28 cellular contexts compared by ENCODE assay signal in genomic region chrX:109577055-109577454, GRCh38. TPM values are rescaled to one million over a fixed set of nuclear protein-coding genes. Genes with fewer than 3 reads are reported as not detected.
DNase-seq lines count a peak whose midpoint lies in the region; ATAC-seq, FAIRE-seq and TF ChIP-seq lines count a peak whose summit lies in the region.
"Had no signal": no experiment of that assay in that cellular context is flagged by ENCODE, and none has a peak within 500 bp of the region (broad histone marks: within the 10 kb centered on the region; RNA-seq: fewer than 3 reads in every experiment).

No MANE protein-coding gene starts in this region.

- no peaks in the 10 kb centered on the region for H3K9me1 ChIP-seq in IMR-90 (ENCODE audit: insufficient read depth, low read length)
- no peaks in the 10 kb centered on the region for H3K9me1 ChIP-seq in K562 (ENCODE audit: control insufficient read depth, insufficient read depth, low read length)

- H4K5ac ChIP-seq in IMR-90 (ENCODE audit: low read depth, low read length), result no peak overlapping the region

- no peaks in the 10 kb centered on the region for H3F3A ChIP-seq in neural progenitor cell (ENCODE audit: low read depth)

- no peaks in the 10 kb centered on the region for H3K9me3 Mint-ChIP-seq in neural progenitor cell

- no peak overlapping the region for H4K91ac ChIP-seq in IMR-90 (ENCODE audit: insufficient read depth, low read depth, low read length)

- no peak overlapping the region for H3K18ac ChIP-seq in IMR-90 (ENCODE audit: low read depth, low read length)

- in situ Hi-C loops in HepG2 (cut with HindIII; ENCODE audit: extremely low pct_ligation_motif_present, low pct_unique_long_range_greater_than_20kb) (no loop called here), IMR-90 (cut with MboI; ENCODE audit: low sequenced_read_pairs) (no loop called here), K562 (cut with MboI) (no loop called here)

- H3K9ac ChIP-seq in HepG2 (ENCODE audit: insufficient read depth, low read depth, low read length) (no peak overlapping the region), IMR-90 (ENCODE audit: low read depth, low read length) (no peak overlapping the region), K562 (ENCODE audit: insufficient read depth in 1 of 2, low read depth in 2 of 2, low read length in 2 of 2) (no peak overlapping the region), neural progenitor cell (no peak overlapping the region)
- H3K9ac ChIP-seq: BLaER1 had no signal

- no peak for FAIRE-seq in HepG2 (lab: Jason Lieb, UNC)
- FAIRE-seq in K562 (lab: Jason Lieb, UNC), result no peak
- FAIRE-seq: GM12878 had no signal

- no peaks in the 10 kb centered on the region for H3K9me3 ChIP-seq in HepG2 (ENCODE audit: low read length)
- no peaks in the 10 kb centered on the region for H3K9me3 ChIP-seq in right lobe of liver
- H3K9me3 ChIP-seq in IMR-90 (ENCODE audit: control insufficient read depth, insufficient read depth, low read length), result no peaks in the 10 kb centered on the region
- no peaks in the 10 kb centered on the region for H3K9me3 ChIP-seq in K562 (replicated peaks; ENCODE audit: control insufficient read depth, insufficient read depth, low read depth, low read length)
- H3K9me3 ChIP-seq in neural progenitor cell (ENCODE audit: low read depth), result no peaks in the 10 kb centered on the region
- H3K9me3 ChIP-seq: BE2C, BLaER1 had no signal

- no peak overlapping the region for H2AK5ac ChIP-seq in IMR-90 (ENCODE audit: low read depth, low read length)

- H2AK9ac ChIP-seq in IMR-90 (replicated peaks; ENCODE audit: low read depth, low read length, poor library complexity), result no peak overlapping the region

- no peaks in the 10 kb centered on the region for H3K79me2 ChIP-seq in HepG2 (ENCODE audit: insufficient read depth, low read length)
- H3K79me2 ChIP-seq in K562 (ENCODE audit: control insufficient read depth, insufficient read depth, low read length), result no peaks in the 10 kb centered on the region
- no peaks in the 10 kb centered on the region for H3K79me2 ChIP-seq in neural progenitor cell (ENCODE audit: low read depth)

- TF ChIP-seq CTCF in HepG2 (CRISPR knock-in tag; IDR thresholded peaks at IDR 0.05) (no peak), right lobe of liver (IDR thresholded peaks at IDR 0.05) (no peak), IMR-90 (conservative IDR thresholded peaks at IDR 0.05; ENCODE audit: low read depth, low read length) (no peak), K562 (IDR thresholded peaks at IDR 0.05 in 2 of 3, conservative IDR thresholded peaks at IDR 0.05 in 1 of 3; ENCODE audit: insufficient read depth in 2 of 3, low read depth in 1 of 3, low read length in 3 of 3) (no peak), neural progenitor cell (IDR thresholded peaks at IDR 0.05) (no peak)

- H3K4me3 Mint-ChIP-seq in neural progenitor cell, result no peak overlapping the region
- H3K4me3 Mint-ChIP-seq: CD14-positive monocyte; CD4-positive, CD25-positive, alpha-beta regulatory T cell; CD8-positive, alpha-beta memory T cell had no signal

- 0% methylated on average over 2 of the region's 2 CpGs for WGBS in HepG2 (ENCODE audit: low lambda C conversion rate)
- 45% methylated on average over 2 of the region's 2 CpGs for WGBS in right lobe of liver (ENCODE audit: insufficient coverage, low coverage, low lambda C conversion rate, missing lambda C conversion rate)
- 50% methylated on average over 1 of the region's 2 CpGs; no CpG with 5 or more reads in 1 of the 2 experiments for WGBS in IMR-90 (ENCODE audit: extremely low coverage in 2 of 2, insufficient read length in 1 of 2), 2 experiments
- 0% methylated on average over 2 of the region's 2 CpGs for WGBS in K562 (ENCODE audit: insufficient coverage, low coverage, missing lambda C conversion rate)

- H4K20me1 ChIP-seq in HepG2 (ENCODE audit: insufficient read depth, low read length) (no peaks in the 10 kb centered on the region), IMR-90 (ENCODE audit: insufficient read depth, low read length) (no peaks in the 10 kb centered on the region), K562 (replicated peaks; ENCODE audit: control insufficient read depth, insufficient read depth, low read length) (no peaks in the 10 kb centered on the region), neural progenitor cell (ENCODE audit: low read depth) (no peaks in the 10 kb centered on the region)
- H4K20me1 ChIP-seq: BLaER1 had no signal

- H2BK20ac ChIP-seq in IMR-90 (ENCODE audit: low read depth, low read length), result no peak overlapping the region

- no peak overlapping the region for H2BK15ac ChIP-seq in IMR-90 (ENCODE audit: low read depth, low read length)

- H2AFZ ChIP-seq in HepG2 (ENCODE audit: low read length) (no peak overlapping the region), IMR-90 (replicated peaks; ENCODE audit: low read length, poor library complexity) (no peak overlapping the region), K562 (ENCODE audit: low read depth, low read length) (no peak overlapping the region), neural progenitor cell (replicated peaks) (no peak overlapping the region)

- DNase-seq in HepG2 (ENCODE audit: low spot score) (no peak), right lobe of liver (no peak), IMR-90 (no peak), K562 (ENCODE audit: extremely low read depth in 1 of 4, low spot score in 3 of 4) (no peak), neural progenitor cell (ENCODE audit: low spot score) (no peak)
- no peak for DNase-seq in activated effector memory CD4-positive, alpha-beta T cell treated with anti-CD3 and anti-CD28 coated beads, Interleukin-2, amount 50 U/mL, for 16 hours
- DNase-seq: ACHN; BE2C; C1 segment of cervical spinal cord; CD4-positive, alpha-beta memory T cell; CD4-positive, CD25-positive, alpha-beta regulatory T cell; CD8-positive, alpha-beta memory T cell; COR-L47; DMS 273 treated with DMSO at 0.1 percent for 48 hours; DMS153; DMS53; DMS79; DND-41; EL; GDM1 had no signal

- no peak overlapping the region for H3K4ac ChIP-seq in IMR-90 (ENCODE audit: low read depth, low read length)

- no peaks in the 10 kb centered on the region for H3K36me3 ChIP-seq in HepG2 (replicated peaks in 1 of 2; ENCODE audit: control insufficient read depth in 1 of 2, insufficient read depth in 2 of 2, low read length in 2 of 2)
- no peaks in the 10 kb centered on the region for H3K36me3 ChIP-seq in right lobe of liver
- no peaks in the 10 kb centered on the region for H3K36me3 ChIP-seq in IMR-90 (ENCODE audit: control insufficient read depth, insufficient read depth, low read length)
- no peaks in the 10 kb centered on the region for H3K36me3 ChIP-seq in K562 (ENCODE audit: control insufficient read depth, insufficient read depth, low read length)
- H3K36me3 ChIP-seq in neural progenitor cell, result no peaks in the 10 kb centered on the region
- H3K36me3 ChIP-seq: BE2C, BLaER1 had no signal

- no peak overlapping the region for H2BK120ac ChIP-seq in IMR-90 (ENCODE audit: low read depth, low read length)

- H3K4me1 ChIP-seq in HepG2 (ENCODE audit: insufficient read depth, low read length) (no peaks in the 10 kb centered on the region), right lobe of liver (no peaks in the 10 kb centered on the region), IMR-90 (ENCODE audit: control insufficient read depth, insufficient read depth, low read length) (no peaks in the 10 kb centered on the region), K562 (replicated peaks in 1 of 2; ENCODE audit: control insufficient read depth in 2 of 2, insufficient read depth in 2 of 2, low read length in 2 of 2) (no peaks in the 10 kb centered on the region), neural progenitor cell (no peaks in the 10 kb centered on the region)
- H3K4me1 ChIP-seq: BE2C, BLaER1 had no signal

- BruUV-seq in HepG2 (replicated peaks; lab: Mats Ljungman, UMichigan), result no TSS peak
- no TSS peak for BruUV-seq in IMR-90 (replicated peaks; lab: Mats Ljungman, UMichigan)
- no TSS peak for BruUV-seq in K562 (replicated peaks; lab: Mats Ljungman, UMichigan)

- peaks cover 2% of the 10 kb centered on the region for H3K27me3 Mint-ChIP-seq in neural progenitor cell (ENCODE audit: insufficient read depth, low read depth)

- H4K8ac ChIP-seq in IMR-90 (ENCODE audit: low read depth in 2 of 2, low read length in 2 of 2), result no peak overlapping the region

- H3K79me1 ChIP-seq in IMR-90 (ENCODE audit: low read depth in 1 of 2, low read length in 2 of 2), result no peaks in the 10 kb centered on the region

- H3K27ac Mint-ChIP-seq in neural progenitor cell, result no peak overlapping the region
- H3K27ac Mint-ChIP-seq: CD14-positive monocyte; CD4-positive, alpha-beta memory T cell; CD4-positive, CD25-positive, alpha-beta regulatory T cell; CD8-positive, alpha-beta memory T cell had no signal

- dilution Hi-C loops in IMR-90 (cut with HindIII; ENCODE audit: low sequenced_read_pairs, unreplicated experiment), result no loop called here

- intact Hi-C loops in HepG2 (cut with micrococcal nuclease; ENCODE audit: unreplicated experiment), result no loop called here
- intact Hi-C loops in right lobe of liver (cut with DNase I), result no loop called here
- intact Hi-C loops in IMR-90 (cut with micrococcal nuclease), result no loop called here
- intact Hi-C loops in K562 (cut with micrococcal nuclease), result no loop called here

- H3K27me3 ChIP-seq in HepG2 (ENCODE audit: control insufficient read depth in 1 of 2, insufficient read depth in 2 of 2, low read length in 2 of 2), result no peaks in the 10 kb centered on the region
- no peaks in the 10 kb centered on the region for H3K27me3 ChIP-seq in right lobe of liver
- H3K27me3 ChIP-seq in IMR-90 (ENCODE audit: control insufficient read depth, insufficient read depth, low read length), result peaks cover 11% of the 10 kb centered on the region
- H3K27me3 ChIP-seq in K562 (ENCODE audit: control insufficient read depth in 2 of 2, insufficient read depth in 2 of 2, low read length in 2 of 2), result peaks cover 3 to 5% of the 10 kb centered on the region in 2 experiments; a peak in 1 of 5 replicates
- H3K27me3 ChIP-seq in neural progenitor cell, result no peaks in the 10 kb centered on the region
- H3K27me3 ChIP-seq: BE2C had no signal

- no peak overlapping the region for H3K4me2 ChIP-seq in HepG2 (ENCODE audit: low read depth, low read length)
- no peak overlapping the region for H3K4me2 ChIP-seq in IMR-90 (ENCODE audit: low read depth, low read length)
- H3K4me2 ChIP-seq in K562 (ENCODE audit: insufficient read depth, low read length), result no peak overlapping the region
- H3K4me2 ChIP-seq in neural progenitor cell, result no peak overlapping the region
- H3K4me2 ChIP-seq: BLaER1 had no signal

- no peaks in the 10 kb centered on the region for H3K36me3 Mint-ChIP-seq in neural progenitor cell
- H3K36me3 Mint-ChIP-seq: CD14-positive monocyte; CD4-positive, alpha-beta memory T cell; CD4-positive, CD25-positive, alpha-beta regulatory T cell; CD8-positive, alpha-beta memory T cell had no signal

- CTCF ChIA-PET in HepG2 (lab: Yijun Ruan, JAX; ENCODE audit: low intra/inter-chr PET ratio, low total read pairs) (no interaction called here), IMR-90 (lab: Yijun Ruan, JAX) (no interaction called here), K562 (lab: Yijun Ruan, JAX; ENCODE audit: low intra/inter-chr PET ratio) (no interaction called here)

- TF ChIP-seq POLR2A in HepG2 (IDR thresholded peaks at IDR 0.05; ENCODE audit: insufficient read depth in 1 of 2, low read depth in 2 of 2, low read length in 2 of 2), result no peak
- no peak for TF ChIP-seq POLR2A in right lobe of liver (IDR thresholded peaks at IDR 0.05)
- TF ChIP-seq POLR2A in IMR-90 (IDR thresholded peaks at IDR 0.05; ENCODE audit: low read depth, low read length), result no peak
- no peak for TF ChIP-seq POLR2A in K562 (conservative IDR thresholded peaks at IDR 0.05)

- TF ChIP-seq EP300 in HepG2 (IDR thresholded peaks at IDR 0.05; ENCODE audit: low read depth in 2 of 2, low read length in 2 of 2) (no peak), HepG2 (CRISPR knock-in tag; IDR thresholded peaks at IDR 0.05; ENCODE audit: borderline replicate concordance) (no peak), K562 (IDR thresholded peaks at IDR 0.05; ENCODE audit: low read length) (no peak)

- TF ChIP-seq RAD21 in HepG2 (CRISPR knock-in tag; IDR thresholded peaks at IDR 0.05) (no peak), IMR-90 (IDR thresholded peaks at IDR 0.05; ENCODE audit: low read length) (no peak), K562 (CRISPR knock-in tag; conservative IDR thresholded peaks at IDR 0.05 in 1 of 2, IDR thresholded peaks at IDR 0.05 in 1 of 2) (no peak)

- H3K56ac ChIP-seq in IMR-90 (ENCODE audit: extremely low read depth, insufficient read depth, low read length), result no peak overlapping the region

- no peaks in the 10 kb centered on the region for H3K4me1 Mint-ChIP-seq in neural progenitor cell
- H3K4me1 Mint-ChIP-seq: CD14-positive monocyte; CD4-positive, alpha-beta memory T cell; CD4-positive, CD25-positive, alpha-beta regulatory T cell; CD8-positive, alpha-beta memory T cell had no signal

- POLR2A ChIA-PET in HepG2 (lab: Yijun Ruan, JAX), result no interaction called here
- POLR2A ChIA-PET in IMR-90 (lab: Charles Lee; ENCODE audit: unreplicated experiment), result no interaction called here
- POLR2A ChIA-PET in K562 (lab: Yijun Ruan, JAX), result no interaction called here

- H3K27ac ChIP-seq in HepG2 (ENCODE audit: extremely low read length, insufficient read depth, low read length) (no peak overlapping the region), right lobe of liver (no peak overlapping the region), IMR-90 (ENCODE audit: insufficient read depth, low read length) (no peak overlapping the region), K562 (ENCODE audit: extremely low read depth, low read depth, low read length) (no peak overlapping the region), neural progenitor cell (no peak overlapping the region)
- H3K27ac ChIP-seq: 22Rv1, BLaER1 had no signal

- H3K4me3 ChIP-seq in HepG2 (replicated peaks in 1 of 3; ENCODE audit: insufficient read depth in 1 of 3, low read depth in 2 of 3, low read length in 3 of 3) (no peak overlapping the region), right lobe of liver (no peak overlapping the region), IMR-90 (ENCODE audit: insufficient read depth, low read depth, low read length) (no peak overlapping the region), K562 (no peak overlapping the region), neural progenitor cell (no peak overlapping the region)
- H3K4me3 ChIP-seq: BLaER1, GM12878 had no signal

- no peak overlapping the region for H3K14ac ChIP-seq in IMR-90 (replicated peaks; ENCODE audit: low read depth, low read length)

- no peak overlapping the region for H3K23ac ChIP-seq in IMR-90 (ENCODE audit: low read depth, low read length)

- no peak overlapping the region for H2BK5ac ChIP-seq in IMR-90 (ENCODE audit: low read depth, low read length, poor library complexity, severe bottlenecking)

- no peak for ATAC-seq in HepG2
- no peak for ATAC-seq in right lobe of liver
- no peak for ATAC-seq in IMR-90 (ENCODE audit: low read depth)
- no peak for ATAC-seq in K562
- no peak for ATAC-seq in HG02884 (IDR thresholded peaks at IDR 0.05; ENCODE audit: unreplicated experiment)
- ATAC-seq: GM12878 had no signal

RNA-seq across cellular contexts. Expression of gene NXT2, which starts 40.4 kb away (rescaled TPM):
- 14.9 and 26.2 TPM in 2 replicates for total RNA-seq in HepG2 (2016; rRNA removed; fragmentation: Illumina TruSeq; extraction: Trizol)
- 6.5 and 8.9 TPM in 2 replicates for total RNA-seq in HepG2 (2016; cell fraction: cytosol; rRNA removed; fragmentation: Illumina TruSeq; extraction: Trizol; ENCODE audit: low read depth)
- total RNA-seq in HepG2 (2016; cell fraction: insoluble cytoplasmic fraction; rRNA removed; fragmentation: Illumina TruSeq; extraction: Trizol), result 15.3 and 27.5 TPM in 2 replicates
- 25.6 and 31.5 TPM in 2 replicates for total RNA-seq in HepG2 (2016; cell fraction: membrane; rRNA removed; fragmentation: Illumina TruSeq; extraction: Trizol)
- 5.8 and 6.5 TPM in 2 replicates for total RNA-seq in HepG2 (2016; cell fraction: nucleus; rRNA removed; fragmentation: Illumina TruSeq; extraction: Trizol)
- polyA plus RNA-seq in HepG2 (2011; rRNA removed), result 6.8 and 9.5 TPM in 2 replicates
- polyA plus RNA-seq in HepG2 (2011; cell fraction: cytosol; rRNA removed), result 3.2 and 5.3 TPM in 2 replicates
- polyA plus RNA-seq in HepG2 (2011; cell fraction: nucleus; rRNA removed), result 0.92 and 2.0 TPM in 2 replicates
- 9.9 and 11.9 TPM in 2 replicates for polyA plus RNA-seq in HepG2 (2012)
- 8.3 and 8.4 TPM in 2 replicates for polyA plus RNA-seq in HepG2 (2016; cell fraction: cytosol; fragmentation: Illumina TruSeq; extraction: Trizol; ENCODE audit: low read depth)
- polyA plus RNA-seq in HepG2 (2016; cell fraction: insoluble cytoplasmic fraction; fragmentation: Illumina TruSeq; extraction: Trizol; ENCODE audit: low read depth), result 26.9 and 29.4 TPM in 2 replicates
- polyA plus RNA-seq in HepG2 (2016; cell fraction: membrane; fragmentation: Illumina TruSeq; extraction: Trizol; ENCODE audit: low read depth), result 23.3 and 23.6 TPM in 2 replicates
- 7.7 and 10.3 TPM in 2 replicates for polyA plus RNA-seq in HepG2 (2016; cell fraction: nucleus; fragmentation: Illumina TruSeq; extraction: Trizol; ENCODE audit: insufficient read depth, low read depth)
- 6.1 and 9.0 TPM in 2 replicates for polyA minus RNA-seq in HepG2 (2011; rRNA and poly(A)+ RNA removed; ENCODE audit: low replicate concordance)
- polyA minus RNA-seq in HepG2 (2011; cell fraction: cytosol; rRNA and poly(A)+ RNA removed), result 6.0 and 6.9 TPM in 2 replicates
- 2.4 and 4.0 TPM in 2 replicates for polyA minus RNA-seq in HepG2 (2011; cell fraction: nucleus; rRNA and poly(A)+ RNA removed)
- 1 to 10 TPM; 4.1 to 6.5 (median 4.4) TPM for total RNA-seq in right lobe of liver
- 8.1 and 11.7 TPM in 2 replicates for total RNA-seq in IMR-90 (2012; rRNA removed)
- 2.5 and 3.6 TPM in 2 replicates for polyA plus RNA-seq in IMR-90 (2012; rRNA removed)
- polyA plus RNA-seq in IMR-90 (2012; cell fraction: cytosol; rRNA removed), result 0.41 and 0.83 TPM in 2 replicates
- polyA plus RNA-seq in IMR-90 (2012; cell fraction: nucleus; rRNA removed; ENCODE audit: low replicate concordance), result 0.08 and 0.92 TPM in 2 replicates
- 0.72 and 1.3 TPM in 2 replicates for total RNA-seq in K562 (2011; cell fraction: chromatin; rRNA removed; ENCODE audit: low replicate concordance)
- total RNA-seq in K562 (2011; cell fraction: nucleolus; rRNA removed), result 0.33 and 0.79 TPM in 2 replicates
- 1.2 and 1.9 TPM in 2 replicates for total RNA-seq in K562 (2011; cell fraction: nucleoplasm; rRNA removed)
- 7.6 and 9.0 TPM in 2 replicates for total RNA-seq in K562 (2014; rRNA removed)
- total RNA-seq in K562 (2014; rRNA removed; fragmentation: Illumina TruSeq; extraction: Trizol), result 15.7 and 19.0 TPM in 2 replicates
- total RNA-seq in K562 (2015; rRNA removed; fragmentation: Illumina TruSeq; extraction: Trizol), result 13.2 and 14.2 TPM in 2 replicates
- total RNA-seq in K562 (2021), result 11.0 and 12.6 TPM in 2 replicates
- polyA plus RNA-seq in K562 (2011; rRNA removed), result 12.4 and 18.6 TPM in 2 replicates
- polyA plus RNA-seq in K562 (2011; cell fraction: cytosol; rRNA removed), result 3.7 and 6.5 TPM in 2 replicates
- polyA plus RNA-seq in K562 (2011; cell fraction: nucleus; rRNA removed), result 2.1 and 2.6 TPM in 2 replicates
- 10.2 and 11.4 TPM in 2 replicates for polyA plus RNA-seq in K562 (2012)
- polyA plus RNA-seq in K562 (2014; fragmentation: Illumina TruSeq; extraction: Trizol), result 12.3 and 14.2 TPM in 2 replicates
- polyA plus RNA-seq in K562 (2014; fragmentation: Nextera tagmentation; extraction: Ambion mirVana), result 10 to 100 TPM; 26.5 to 29.6 TPM
- polyA plus RNA-seq in K562 (2014; rRNA removed), result 6.1 and 9.0 TPM in 2 replicates
- 10.7 and 12.3 TPM in 2 replicates for polyA minus RNA-seq in K562 (2011; rRNA and poly(A)+ RNA removed)
- 5.5 and 6.9 TPM in 2 replicates for polyA minus RNA-seq in K562 (2011; cell fraction: cytosol; rRNA and poly(A)+ RNA removed)
- polyA minus RNA-seq in K562 (2011; cell fraction: nucleus; rRNA and poly(A)+ RNA removed), result 0.94 and 2.8 TPM in 2 replicates
- total RNA-seq in neural progenitor cell (ENCODE audit: low replicate concordance), result 25.1 and 42.4 TPM in 2 replicates

RNA-seq across cellular contexts. Expression of gene KCNE5, which starts 47.9 kb away (rescaled TPM):
- total RNA-seq in HepG2 (2016; rRNA removed; fragmentation: Illumina TruSeq; extraction: Trizol) (0.31 and 0.33 TPM in 2 replicates), right lobe of liver (under 1 TPM in 2 of 6 experiments, not detected in 4; 0.16 to 0.27 TPM), IMR-90 (2012; rRNA removed) (0.18 and 0.28 TPM in 2 replicates), K562 (2014; rRNA removed) (0.29 TPM in 1 of 2 replicates, not detected in the other), K562 (2014; rRNA removed; fragmentation: Illumina TruSeq; extraction: Trizol) (0.32 and 0.36 TPM in 2 replicates), K562 (2015; rRNA removed; fragmentation: Illumina TruSeq; extraction: Trizol) (0.11 and 0.29 TPM in 2 replicates), K562 (2021) (0.36 and 0.38 TPM in 2 replicates), neural progenitor cell (ENCODE audit: low replicate concordance) (1.3 and 1.6 TPM in 2 replicates)
- not detected in 2 replicates for total RNA-seq in HepG2 (2016; cell fraction: cytosol; rRNA removed; fragmentation: Illumina TruSeq; extraction: Trizol; ENCODE audit: low read depth)
- total RNA-seq in HepG2 (2016; cell fraction: insoluble cytoplasmic fraction; rRNA removed; fragmentation: Illumina TruSeq; extraction: Trizol), result 0.32 TPM in 1 of 2 replicates, not detected in the other
- total RNA-seq in HepG2 (2016; cell fraction: membrane; rRNA removed; fragmentation: Illumina TruSeq; extraction: Trizol), result 0.10 and 0.19 TPM in 2 replicates
- total RNA-seq in HepG2 (2016; cell fraction: nucleus; rRNA removed; fragmentation: Illumina TruSeq; extraction: Trizol), result 0.68 and 0.81 TPM in 2 replicates
- polyA plus RNA-seq in HepG2 (2011; rRNA removed) (1.1 and 1.4 TPM in 2 replicates), IMR-90 (2012; rRNA removed) (0.15 and 0.17 TPM in 2 replicates), K562 (2011; rRNA removed) (0.09 and 0.21 TPM in 2 replicates), K562 (2014; fragmentation: Illumina TruSeq; extraction: Trizol) (0.14 and 0.21 TPM in 2 replicates), K562 (2014; fragmentation: Nextera tagmentation; extraction: Ambion mirVana) (under 1 TPM; 0.08 to 0.15 TPM), K562 (2014; rRNA removed) (0.13 TPM in 1 of 2 replicates, not detected in the other)
- 0.55 and 0.60 TPM in 2 replicates for polyA plus RNA-seq in HepG2 (2011; cell fraction: cytosol; rRNA removed)
- 7.8 and 9.1 TPM in 2 replicates for polyA plus RNA-seq in HepG2 (2011; cell fraction: nucleus; rRNA removed)
- 0.74 and 1.1 TPM in 2 replicates for polyA plus RNA-seq in HepG2 (2012)
- 0.14 TPM in 1 of 2 replicates, not detected in the other for polyA plus RNA-seq in HepG2 (2016; cell fraction: cytosol; fragmentation: Illumina TruSeq; extraction: Trizol; ENCODE audit: low read depth)
- polyA plus RNA-seq in HepG2 (2016; cell fraction: insoluble cytoplasmic fraction; fragmentation: Illumina TruSeq; extraction: Trizol; ENCODE audit: low read depth), result 0.15 and 0.27 TPM in 2 replicates
- 0.10 TPM in 1 of 2 replicates, not detected in the other for polyA plus RNA-seq in HepG2 (2016; cell fraction: membrane; fragmentation: Illumina TruSeq; extraction: Trizol; ENCODE audit: low read depth)
- polyA plus RNA-seq in HepG2 (2016; cell fraction: nucleus; fragmentation: Illumina TruSeq; extraction: Trizol; ENCODE audit: insufficient read depth, low read depth), result 0.95 TPM in 1 of 2 replicates, not detected in the other
- polyA minus RNA-seq in HepG2 (2011; rRNA and poly(A)+ RNA removed; ENCODE audit: low replicate concordance), result 2.6 and 13.2 TPM in 2 replicates
- polyA minus RNA-seq in HepG2 (2011; cell fraction: cytosol; rRNA and poly(A)+ RNA removed), result 0.79 and 1.2 TPM in 2 replicates
- 18.4 and 25.6 TPM in 2 replicates for polyA minus RNA-seq in HepG2 (2011; cell fraction: nucleus; rRNA and poly(A)+ RNA removed)
- 0.05 TPM in 1 of 2 replicates, not detected in the other for polyA plus RNA-seq in IMR-90 (2012; cell fraction: cytosol; rRNA removed)
- 0.88 and 1.6 TPM in 2 replicates for polyA plus RNA-seq in IMR-90 (2012; cell fraction: nucleus; rRNA removed; ENCODE audit: low replicate concordance)
- total RNA-seq in K562 (2011; cell fraction: chromatin; rRNA removed; ENCODE audit: low replicate concordance), result 0.56 and 0.60 TPM in 2 replicates
- total RNA-seq in K562 (2011; cell fraction: nucleolus; rRNA removed), result 0.33 and 0.39 TPM in 2 replicates
- total RNA-seq in K562 (2011; cell fraction: nucleoplasm; rRNA removed), result 0.81 TPM in 1 of 2 replicates, not detected in the other
- polyA plus RNA-seq in K562 (2011; cell fraction: cytosol; rRNA removed), result 0.06 and 0.21 TPM in 2 replicates
- polyA plus RNA-seq in K562 (2011; cell fraction: nucleus; rRNA removed), result 0.21 and 0.81 TPM in 2 replicates
- polyA plus RNA-seq in K562 (2012), result 0.25 and 0.46 TPM in 2 replicates
- not detected in 2 replicates for polyA minus RNA-seq in K562 (2011; rRNA and poly(A)+ RNA removed)
- 0.57 TPM in 1 of 2 replicates, not detected in the other for polyA minus RNA-seq in K562 (2011; cell fraction: cytosol; rRNA and poly(A)+ RNA removed)
- polyA minus RNA-seq in K562 (2011; cell fraction: nucleus; rRNA and poly(A)+ RNA removed), result 0.33 and 0.67 TPM in 2 replicates
- total RNA-seq: A172; CD4-positive, CD25-positive, alpha-beta regulatory T cell; Daoy; G401 had no signal
- polyA plus RNA-seq: CD4-positive, alpha-beta memory T cell; CD4-positive, CD25-positive, alpha-beta regulatory T cell had no signal

Comparison
In these comparisons a context has a peak if more than half of its experiments do, and no peak if none do; other contexts are left out.
1. Of the 241 proteins assayed by ChIP-seq in both HepG2 and K562: peak only in HepG2: MAFF and MAFK; only in K562: none; in both: none; in neither: 239.